Comparison of ENCODE assay signal across 8 cellular contexts in the genomic region with DNA sequence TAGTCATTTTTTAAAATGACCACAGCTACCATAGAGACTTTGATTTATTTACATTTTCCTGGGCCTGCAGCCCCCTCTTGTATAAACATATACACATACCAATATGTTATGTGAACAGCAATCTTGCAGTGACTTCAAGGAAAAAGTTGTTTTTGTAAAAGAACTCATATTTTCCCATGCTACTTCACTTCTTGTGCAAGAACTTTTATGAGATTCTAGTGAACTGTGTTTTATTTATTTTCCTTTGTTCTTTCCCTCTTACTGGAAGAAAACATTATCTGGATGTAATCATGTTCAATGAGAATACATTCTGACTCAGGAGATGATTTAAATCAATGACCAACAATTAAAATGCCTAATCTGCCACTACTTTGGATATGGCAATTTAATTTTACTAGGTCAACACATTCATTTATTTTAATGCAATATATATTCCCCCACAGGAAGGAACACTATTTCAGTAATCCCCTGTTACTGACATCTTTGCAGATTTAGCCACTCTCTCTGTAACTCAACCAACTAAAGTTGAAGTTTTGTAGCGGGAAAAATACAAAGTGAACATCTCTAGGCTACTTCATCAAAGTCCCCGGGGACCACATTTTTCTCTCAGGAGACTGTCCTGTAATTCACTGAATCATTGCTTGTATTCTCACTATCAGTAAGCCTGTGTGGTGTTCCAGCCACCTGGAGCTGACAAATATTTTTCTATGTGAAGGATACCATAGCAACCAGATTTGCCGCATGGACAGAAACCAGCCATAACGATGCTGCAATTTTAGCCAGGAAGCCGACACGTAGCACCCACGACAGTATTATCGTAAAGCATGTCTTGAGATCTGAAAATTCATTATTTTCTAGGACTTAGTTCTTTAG.
DNase-seq lines count a peak whose midpoint lies in the region; ATAC-seq, FAIRE-seq and TF ChIP-seq lines count a peak whose summit lies in the region.

No MANE protein-coding gene starts in this region.

- H3K9ac ChIP-seq in BLaER1, result no peak overlapping the region

- FAIRE-seq in colon (lab: Jason Lieb, UNC), result peak; percentile 45

- H3K4me2 ChIP-seq in BLaER1, result peak overlapping the region; percentile 8

- H3K4me3 ChIP-seq in BLaER1, result no peak overlapping the region

- no peak overlapping the region for H3K4me3 Mint-ChIP-seq in progenitor cell of endocrine pancreas (ENCODE audit: low read depth)

- no peak for TF ChIP-seq CTCF in progenitor cell of endocrine pancreas (IDR thresholded peaks at IDR 0.05; ENCODE audit: unreplicated experiment)

- H3K4me1 Mint-ChIP-seq in progenitor cell of endocrine pancreas (ENCODE audit: low read depth), result peaks cover 31% of the 10 kb centered on the region

- H3K27ac ChIP-seq in BLaER1 (no peak overlapping the region), substantia nigra (ENCODE audit: low read depth, low read length, poor library complexity, severe bottlenecking) (no peak overlapping the region)

- no peaks in the 10 kb centered on the region for H3K36me3 ChIP-seq in BLaER1

- H4K20me1 ChIP-seq in BLaER1, result no peaks in the 10 kb centered on the region

- no peaks in the 10 kb centered on the region for H3K27me3 Mint-ChIP-seq in progenitor cell of endocrine pancreas

- ATAC-seq in GM19468 (IDR thresholded peaks at IDR 0.05; ENCODE audit: extremely low read depth, unreplicated experiment) (peak; percentile 68), HG03460 (IDR thresholded peaks at IDR 0.05; ENCODE audit: unreplicated experiment) (peak; percentile 86)

- H3K4me1 ChIP-seq in BLaER1, result peaks cover 30% of the 10 kb centered on the region

- peaks cover 3% of the 10 kb centered on the region; the same call in 1 of the 2 replicates for H3K9me3 ChIP-seq in BLaER1

- no peaks in the 10 kb centered on the region for H3K9me3 Mint-ChIP-seq in progenitor cell of endocrine pancreas (ENCODE audit: low read depth)

- DNase-seq in progenitor cell of endocrine pancreas (ENCODE audit: low spot score, unreplicated experiment) (no peak), iPS-NIHi7 (ENCODE audit: extremely low spot score) (no peak), substantia nigra (lab: John Stamatoyannopoulos, UW) (no peak)
- DNase-seq in activated CD8-positive, alpha-beta memory T cell treated with anti-CD3 and anti-CD28 coated beads, Interleukin-2, amount 50 U/mL, for 4 hours, result no peak

- H3K27ac Mint-ChIP-seq in progenitor cell of endocrine pancreas, result peak overlapping the region; percentile 49

- H3K27me3 ChIP-seq in BLaER1, result no peaks in the 10 kb centered on the region

- no peaks in the 10 kb centered on the region for H3K36me3 Mint-ChIP-seq in progenitor cell of endocrine pancreas (ENCODE audit: insufficient read depth)
